In genomic region chr7:39624202-39624807, GRCh38 we compare ENCODE assay signal across 8 cellular contexts. TPM values are rescaled to one million over a fixed set of nuclear protein-coding genes. Genes with fewer than 3 reads are reported as not detected.
DNase-seq lines count a peak whose midpoint lies in the region; ATAC-seq and TF ChIP-seq lines count a peak whose summit lies in the region.

No MANE protein-coding gene starts in this region.

- CTCF ChIA-PET in activated CD4-positive, alpha-beta T cell treated with anti-CD3 and anti-CD28 coated beads for 36 hours (lab: Charles Lee) = interaction anchor here (2.1 to 5.5 kb wide), 2 partner anchors 34 to 43 kb away, joined by 10 to 56 read pairs; no protein-coding TSS in a partner anchor

- H3K9me3 Mint-ChIP-seq in activated CD4-positive, alpha-beta T cell treated with anti-CD3 and anti-CD28 coated beads for 36 hours (ENCODE audit: low read depth) = no peaks in the 10 kb centered on the region
- no peaks in the 10 kb centered on the region for H3K9me3 Mint-ChIP-seq in activated naive CD8-positive, alpha-beta T cell treated with anti-CD3 and anti-CD28 coated beads, Interleukin-2, amount 10 ng/mL, durations not matched to agents 7 days and 5 days

- no peak overlapping the region for H3K27ac ChIP-seq in iPS-18a (ENCODE audit: low read length)
- peak overlapping the region; percentile 82 to 92 (median 90) for H3K27ac ChIP-seq in spleen

- peak; percentile 46 for DNase-seq in activated CD4-positive, alpha-beta T cell treated with anti-CD3 and anti-CD28 coated beads for 36 hours
- DNase-seq in activated CD4-positive, alpha-beta T cell treated with anti-CD3 and anti-CD28 coated beads for 1 hour = no peak
- DNase-seq in NCI-H146 (lab: John Stamatoyannopoulos, UW) (peak; percentile 34), spleen (no peak)
- DNase-seq in activated naive CD8-positive, alpha-beta T cell treated with anti-CD3 and anti-CD28 coated beads, Interleukin-2, amount 10 ng/mL, durations not matched to agents 7 days and 5 days = no peak

- ATAC-seq in activated CD4-positive, alpha-beta T cell treated with anti-CD3 and anti-CD28 coated beads for 36 hours = no peak
- ATAC-seq in activated naive CD8-positive, alpha-beta T cell treated with anti-CD3 and anti-CD28 coated beads, Interleukin-2, amount 10 ng/mL, durations not matched to agents 7 days and 5 days (ENCODE audit: low read depth) = no peak
- ATAC-seq in GM21786 (IDR thresholded peaks at IDR 0.05; ENCODE audit: unreplicated experiment) = no peak
- ATAC-seq in HG02885 (IDR thresholded peaks at IDR 0.05; ENCODE audit: poor library complexity, unreplicated experiment) = no peak

- H3K36me3 ChIP-seq in iPS-18a (ENCODE audit: control insufficient read depth, low read depth, low read length) (no peaks in the 10 kb centered on the region), spleen (peaks cover 0 to 3% (median 0%) of the 10 kb centered on the region in 6 donors)

- peaks cover 11% of the 10 kb centered on the region for H3K36me3 Mint-ChIP-seq in activated CD4-positive, alpha-beta T cell treated with anti-CD3 and anti-CD28 coated beads for 36 hours (ENCODE audit: low read depth)
- H3K36me3 Mint-ChIP-seq in activated naive CD8-positive, alpha-beta T cell treated with anti-CD3 and anti-CD28 coated beads, Interleukin-2, amount 10 ng/mL, durations not matched to agents 7 days and 5 days = peaks cover 11% of the 10 kb centered on the region

- POLR2A ChIA-PET in activated CD4-positive, alpha-beta T cell treated with anti-CD3 and anti-CD28 coated beads for 36 hours (lab: Charles Lee) = interaction anchor here (0.9 kb wide), 1 partner anchor 109 kb away, joined by 3 read pairs; no protein-coding TSS in a partner anchor
- POLR2A ChIA-PET in activated naive CD8-positive, alpha-beta T cell treated with anti-CD3 and anti-CD28 coated beads, Interleukin-2, amount 10 ng/mL, durations not matched to agents 7 days and 5 days (lab: Charles Lee) = interaction anchor here (0.6 to 3.5 kb wide), 9 partner anchors 8 to 327 kb away, joined by 3 to 18 read pairs (median 5); partner anchors contain the start of gene YAE1

- WGBS in spleen, 5 donors = 4 to 7% (median 5%) methylated on average over 11 of the region's 11 CpGs

- no peak for TF ChIP-seq CTCF in spleen (IDR thresholded peaks at IDR 0.05 in 8 of 11, conservative IDR thresholded peaks at IDR 0.05 in 3 of 11)

- no peak for TF ChIP-seq POLR2A in spleen (IDR thresholded peaks at IDR 0.05)

- H3K9ac ChIP-seq in iPS-18a (ENCODE audit: low read length) = peak overlapping the region; percentile 90

- peaks cover 47% of the 10 kb centered on the region for H3K4me1 Mint-ChIP-seq in activated CD4-positive, alpha-beta T cell treated with anti-CD3 and anti-CD28 coated beads for 36 hours
- peaks cover 40% of the 10 kb centered on the region for H3K4me1 Mint-ChIP-seq in activated naive CD8-positive, alpha-beta T cell treated with anti-CD3 and anti-CD28 coated beads, Interleukin-2, amount 10 ng/mL, durations not matched to agents 7 days and 5 days

- no peaks in the 10 kb centered on the region for H3K9me3 ChIP-seq in iPS-18a (ENCODE audit: control insufficient read depth, low read depth, low read length)
- no peaks in the 10 kb centered on the region for H3K9me3 ChIP-seq in spleen

- H3K4me3 Mint-ChIP-seq in activated CD4-positive, alpha-beta T cell treated with anti-CD3 and anti-CD28 coated beads for 36 hours = peak overlapping the region; percentile 87
- peak overlapping the region; percentile 94 for H3K4me3 Mint-ChIP-seq in activated naive CD8-positive, alpha-beta T cell treated with anti-CD3 and anti-CD28 coated beads, Interleukin-2, amount 10 ng/mL, durations not matched to agents 7 days and 5 days

- H3K4me3 ChIP-seq in iPS-18a (ENCODE audit: low read length) (peak overlapping the region; percentile 93), spleen (peak overlapping the region; percentile 74 to 97 (median 83))

- H3K27me3 Mint-ChIP-seq in activated CD4-positive, alpha-beta T cell treated with anti-CD3 and anti-CD28 coated beads for 36 hours = no peaks in the 10 kb centered on the region
- H3K27me3 Mint-ChIP-seq in activated naive CD8-positive, alpha-beta T cell treated with anti-CD3 and anti-CD28 coated beads, Interleukin-2, amount 10 ng/mL, durations not matched to agents 7 days and 5 days = no peaks in the 10 kb centered on the region

- intact Hi-C loops in activated CD4-positive, alpha-beta T cell treated with anti-CD3 and anti-CD28 coated beads for 36 hours (cut with DNase I, micrococcal nuclease) = loop anchor here in 1 of 2 experiments (2.0 kb wide), 1 partner anchor 58 kb away; the partner anchor contains the start of gene YAE1
- intact Hi-C loops in spleen (cut with DNase I; ENCODE audit: low total_unique reads) = no loop called here

- H3K27me3 ChIP-seq in iPS-18a (ENCODE audit: control insufficient read depth, insufficient read depth, low read length) = no peaks in the 10 kb centered on the region
- no peaks in the 10 kb centered on the region for H3K27me3 ChIP-seq in spleen (replicated peaks in 1 of 7)

- H3K4me1 ChIP-seq in iPS-18a (ENCODE audit: control insufficient read depth, low read depth, low read length) = peaks cover 33% of the 10 kb centered on the region
- peaks cover 22 to 75% (median 55%) of the 10 kb centered on the region in 6 donors for H3K4me1 ChIP-seq in spleen

- peak overlapping the region; percentile 90 for H3K27ac Mint-ChIP-seq in activated CD4-positive, alpha-beta T cell treated with anti-CD3 and anti-CD28 coated beads for 36 hours
- peak overlapping the region; percentile 88 for H3K27ac Mint-ChIP-seq in activated naive CD8-positive, alpha-beta T cell treated with anti-CD3 and anti-CD28 coated beads, Interleukin-2, amount 10 ng/mL, durations not matched to agents 7 days and 5 days

RNA-seq across cellular contexts. Expression of gene RALA, which starts 0.9 kb away (rescaled TPM):
- 10 to 100 TPM; 30.7 to 33.7 TPM for total RNA-seq in activated CD4-positive, alpha-beta T cell treated with anti-CD3 and anti-CD28 coated beads for 36 hours
- total RNA-seq in activated naive CD8-positive, alpha-beta T cell treated with anti-CD3 and anti-CD28 coated beads, Interleukin-2, amount 10 ng/mL, durations not matched to agents 7 days and 5 days = 10 to 100 TPM; 31.9 to 32.4 TPM
- total RNA-seq in spleen = 10 to 100 TPM; 18.3 to 26.6 (median 20.4) TPM
- 10 to 100 TPM in 2 of 3 donors, 1 to 10 TPM in 1; 10.0 to 19.4 (median 16.1) TPM for polyA plus RNA-seq in spleen

RNA-seq across cellular contexts. Expression of gene YAE1, which starts 58.1 kb away (rescaled TPM):
- 10 to 100 TPM in 1 of 2 experiments, 1 to 10 TPM in 1; 9.8 to 13.5 TPM for total RNA-seq in activated CD4-positive, alpha-beta T cell treated with anti-CD3 and anti-CD28 coated beads for 36 hours
- total RNA-seq in activated naive CD8-positive, alpha-beta T cell treated with anti-CD3 and anti-CD28 coated beads, Interleukin-2, amount 10 ng/mL, durations not matched to agents 7 days and 5 days = 10 to 100 TPM; 17.7 to 20.1 TPM
- total RNA-seq in spleen = 10 to 100 TPM; 13.2 to 19.4 (median 15.0) TPM
- 10 to 100 TPM; 18.8 to 21.8 (median 19.2) TPM for polyA plus RNA-seq in spleen

Comparison
In these comparisons a context has a peak if more than half of its experiments do, and no peak if none do; other contexts are left out.
1. DNase-seq: peak in activated CD4-positive, alpha-beta T cell treated with anti-CD3 and anti-CD28 coated beads for 36 hours (single experiment) and NCI-H146 (single experiment); none in activated CD4-positive, alpha-beta T cell treated with anti-CD3 and anti-CD28 coated beads for 1 hour (single experiment), activated naive CD8-positive, alpha-beta T cell treated with anti-CD3 and anti-CD28 coated beads, Interleukin-2, amount 10 ng/mL, durations not matched to agents 7 days and 5 days (single experiment) and spleen (single experiment).